In genomic region chr7:74766508-74766907, GRCh38 we compare ENCODE assay signal across 10 cellular contexts. TPM values are rescaled to one million over a fixed set of nuclear protein-coding genes. Genes with fewer than 3 reads are reported as not detected.
A peak's percentile ranks its signal among the peaks of the same experiment; 100 is the strongest.
DNase-seq lines count a peak whose midpoint lies in the region; ATAC-seq, FAIRE-seq and TF ChIP-seq lines count a peak whose summit lies in the region.
"Not testable (repeated sequence)": the region's sequence is repeated elsewhere in the genome, so short reads cannot be mapped to it uniquely, and the experiment has no call there.
"Had no signal": no experiment of that assay in that cellular context is flagged by ENCODE, and none has a peak within 500 bp of the region (broad histone marks: within the 10 kb centered on the region; RNA-seq: fewer than 3 reads in every experiment).

No MANE protein-coding gene starts in this region.

- SMC1A ChIA-PET in GM12878 (lab: Charles Lee; ENCODE audit: uncharacterized antibody, unreplicated experiment): not testable (repeated sequence)

- not testable (repeated sequence) for TF ChIP-seq POLR2A in IMR-90 (IDR thresholded peaks at IDR 0.05; ENCODE audit: low read depth, low read length); GM12878 (IDR thresholded peaks at IDR 0.05; ENCODE audit: low read depth, low read length)

- CTCF ChIA-PET in IMR-90 (lab: Yijun Ruan, JAX); GM12878 (lab: Yijun Ruan, JAX): not testable (repeated sequence)

- intact Hi-C loops in IMR-90 (cut with micrococcal nuclease); GM12878 (cut with micrococcal nuclease; ENCODE audit: unreplicated experiment); left lung (cut with DNase I); sciatic nerve (cut with DNase I): not testable (repeated sequence)

- in situ Hi-C loops in IMR-90 (cut with MboI; ENCODE audit: low sequenced_read_pairs); GM12878 (cut with MboI): not testable (repeated sequence)

- H3K23ac ChIP-seq in IMR-90 (ENCODE audit: low read depth, low read length): not testable (repeated sequence)

- H2AK5ac ChIP-seq in IMR-90 (ENCODE audit: low read depth, low read length): not testable (repeated sequence)

- H4K5ac ChIP-seq in IMR-90 (ENCODE audit: low read depth, low read length): not testable (repeated sequence)

- H3K27me3 ChIP-seq in IMR-90 (ENCODE audit: control insufficient read depth, insufficient read depth, low read length); GM12878 (replicated peaks in 1 of 2; ENCODE audit: control insufficient read depth in 2 of 2, insufficient read depth in 2 of 2, low read length in 1 of 2); left lung: not testable (repeated sequence)

- H3K4ac ChIP-seq in IMR-90 (ENCODE audit: low read depth, low read length): not testable (repeated sequence)

- H2BK5ac ChIP-seq in IMR-90 (ENCODE audit: low read depth, low read length, poor library complexity, severe bottlenecking): not testable (repeated sequence)

- not testable (repeated sequence) for H2BK20ac ChIP-seq in IMR-90 (ENCODE audit: low read depth, low read length)

- POLR2A ChIA-PET in IMR-90 (lab: Charles Lee; ENCODE audit: unreplicated experiment); GM12878 (lab: Charles Lee): not testable (repeated sequence)

- not testable (repeated sequence) for H2BK15ac ChIP-seq in IMR-90 (ENCODE audit: low read depth, low read length)

- H3K18ac ChIP-seq in IMR-90 (ENCODE audit: low read depth, low read length): not testable (repeated sequence)

- no CpG with 5 or more reads among the region's 7 CpGs for WGBS in IMR-90 (ENCODE audit: extremely low coverage in 2 of 2, insufficient read length in 1 of 2), 2 experiments
- no CpG with 5 or more reads among the region's 7 CpGs for WGBS in GM12878 (ENCODE audit: insufficient coverage, insufficient replicate concordance, low lambda C conversion rate, missing lambda C conversion rate)

- not testable (repeated sequence) for H3K9me1 ChIP-seq in IMR-90 (ENCODE audit: insufficient read depth, low read length)

- not testable (repeated sequence) for H4K91ac ChIP-seq in IMR-90 (ENCODE audit: insufficient read depth, low read depth, low read length)

- not testable (repeated sequence) for H2AFZ ChIP-seq in IMR-90 (replicated peaks; ENCODE audit: low read length, poor library complexity); GM12878 (ENCODE audit: control insufficient read depth, low read depth, low read length)

- not testable (repeated sequence) for H4K8ac ChIP-seq in IMR-90 (ENCODE audit: low read depth in 2 of 2, low read length in 2 of 2)

- H3K14ac ChIP-seq in IMR-90 (replicated peaks; ENCODE audit: low read depth, low read length): not testable (repeated sequence)

- not testable (repeated sequence) for H2AK9ac ChIP-seq in IMR-90 (replicated peaks; ENCODE audit: low read depth, low read length, poor library complexity)

- not testable (repeated sequence) for H3K9ac ChIP-seq in IMR-90 (ENCODE audit: low read depth, low read length); GM12878 (ENCODE audit: control insufficient read depth, insufficient read depth, low read length)

- H3K79me1 ChIP-seq in IMR-90 (ENCODE audit: low read depth in 1 of 2, low read length in 2 of 2): not testable (repeated sequence)

- not testable (repeated sequence) for H3K36me3 ChIP-seq in IMR-90 (ENCODE audit: control insufficient read depth, insufficient read depth, low read length); GM12878 (ENCODE audit: control insufficient read depth in 2 of 2, insufficient read depth in 2 of 2, low read length in 1 of 2); left lung

- BruUV-seq in IMR-90 (replicated peaks; lab: Mats Ljungman, UMichigan); GM12878 (replicated peaks; lab: Mats Ljungman, UMichigan): not testable (repeated sequence)

- H3K79me2 ChIP-seq in GM12878 (ENCODE audit: control insufficient read depth, insufficient read depth, low read length): not testable (repeated sequence)

- not testable (repeated sequence) for H3K27ac ChIP-seq in IMR-90 (ENCODE audit: insufficient read depth, low read length); GM12878 (ENCODE audit: control insufficient read depth, insufficient read depth); left lung

- TF ChIP-seq CTCF in IMR-90 (conservative IDR thresholded peaks at IDR 0.05; ENCODE audit: low read depth, low read length); GM12878 (IDR thresholded peaks at IDR 0.05 in 2 of 3, conservative IDR thresholded peaks at IDR 0.05 in 1 of 3; ENCODE audit: control insufficient read depth in 2 of 3, extremely low read depth in 1 of 3, insufficient read depth in 1 of 3, low read depth in 3 of 3, low read length in 3 of 3); left lung (IDR thresholded peaks at IDR 0.05): not testable (repeated sequence)

- H3K4me3 ChIP-seq in IMR-90 (ENCODE audit: insufficient read depth, low read depth, low read length); GM12878; left lung: not testable (repeated sequence)

- not testable (repeated sequence) for H3K56ac ChIP-seq in IMR-90 (ENCODE audit: extremely low read depth, insufficient read depth, low read length)

- DNase-seq in IMR-90; GM12878 (ENCODE audit: low read depth, low spot score); left lung; sciatic nerve (ENCODE audit: low spot score): not testable (repeated sequence)

- not testable (repeated sequence) for H3K4me1 ChIP-seq in IMR-90 (ENCODE audit: control insufficient read depth, insufficient read depth, low read length); GM12878 (ENCODE audit: control insufficient read depth, insufficient read depth, low read length); left lung

- not testable (repeated sequence) for H3K9me3 ChIP-seq in IMR-90 (ENCODE audit: control insufficient read depth, insufficient read depth, low read length); GM12878 (replicated peaks; ENCODE audit: control insufficient read depth, insufficient read depth, low read length); left lung

- TF ChIP-seq RAD21 in IMR-90 (IDR thresholded peaks at IDR 0.05; ENCODE audit: low read length); GM12878 (IDR thresholded peaks at IDR 0.05; ENCODE audit: insufficient read depth, low read depth, low read length): not testable (repeated sequence)

- dilution Hi-C loops in IMR-90 (cut with HindIII; ENCODE audit: low sequenced_read_pairs, unreplicated experiment): not testable (repeated sequence)

- RAD21 ChIA-PET in GM12878 (lab: Charles Lee; ENCODE audit: unreplicated experiment): not testable (repeated sequence)

- H2BK120ac ChIP-seq in IMR-90 (ENCODE audit: low read depth, low read length): not testable (repeated sequence)

- not testable (repeated sequence) for H4K20me1 ChIP-seq in IMR-90 (ENCODE audit: insufficient read depth, low read length); GM12878 (ENCODE audit: control insufficient read depth, insufficient read depth)

- ATAC-seq in GM18498 (IDR thresholded peaks at IDR 0.05; ENCODE audit: unreplicated experiment) (peak; percentile 35), GM21423 (IDR thresholded peaks at IDR 0.05; ENCODE audit: unreplicated experiment) (peak; percentile 27), HG02610 (IDR thresholded peaks at IDR 0.05; ENCODE audit: unreplicated experiment) (peak; percentile 37), IMR-90 (ENCODE audit: low read depth) (peak; percentile 21; the same call in 1 of the 2 replicates), GM12878 (peak; percentile 44), left lung (peak; percentile 52), sciatic nerve (peak; percentile 46)

- not testable (repeated sequence) for H3K4me2 ChIP-seq in IMR-90 (ENCODE audit: low read depth, low read length); GM12878 (ENCODE audit: control insufficient read depth, insufficient read depth)

- FAIRE-seq in GM12878 (lab: Jason Lieb, UNC): not testable (repeated sequence)

- not testable (repeated sequence) for TF ChIP-seq EP300 in GM12878 (IDR thresholded peaks at IDR 0.05; ENCODE audit: borderline replicate concordance in 1 of 2, control insufficient read depth in 1 of 2, low read depth in 2 of 2, low read length in 2 of 2)

RNA-seq across cellular contexts. Expression of gene NCF1, which starts 7.3 kb away (rescaled TPM):
- total RNA-seq in IMR-90 (2012; rRNA removed): not detected in 2 replicates
- polyA plus RNA-seq in IMR-90 (2012; rRNA removed): not detected in 2 replicates
- 0.01 TPM in 1 of 2 replicates, not detected in the other for polyA plus RNA-seq in IMR-90 (2012; cell fraction: cytosol; rRNA removed)
- 0.18 and 0.25 TPM in 2 replicates for polyA plus RNA-seq in IMR-90 (2012; cell fraction: nucleus; rRNA removed; ENCODE audit: low replicate concordance)
- 193 and 216 TPM in 2 replicates for total RNA-seq in GM12878 (2013; cell fraction: nucleolus; rRNA removed)
- total RNA-seq in GM12878 (2014; rRNA removed): 103 and 123 TPM in 2 replicates
- 68.3 and 76.7 TPM in 2 replicates for total RNA-seq in GM12878 (2014; rRNA removed; fragmentation: Illumina TruSeq; extraction: Trizol)
- 144 and 146 TPM in 2 replicates for total RNA-seq in GM12878 (2021)
- polyA plus RNA-seq in GM12878 (2011; ENCODE audit: low read depth): 72.0 TPM
- polyA plus RNA-seq in GM12878 (2011; rRNA removed): 58.5 and 162 TPM in 2 replicates
- polyA plus RNA-seq in GM12878 (2011; cell fraction: cytosol; rRNA removed): 191 and 260 TPM in 2 replicates
- polyA plus RNA-seq in GM12878 (2011; cell fraction: nucleus; rRNA removed): 625 and 688 TPM in 2 replicates
- polyA plus RNA-seq in GM12878 (2012): 170 and 195 TPM in 2 replicates
- 40.0 and 123 TPM in 2 replicates for polyA plus RNA-seq in GM12878 (2014; fragmentation: Illumina TruSeq; extraction: Trizol)
- 1 to 10 TPM; 2.8 to 3.1 TPM for polyA plus RNA-seq in GM12878 (2014; fragmentation: Nextera tagmentation; extraction: Ambion mirVana)
- 146 and 172 TPM in 2 replicates for polyA plus RNA-seq in GM12878 (2014; rRNA removed)
- polyA plus RNA-seq in GM12878 (2016; fragmentation: Nextera tagmentation; extraction: Ambion mirVana): 100 to 1,000 TPM; 216 to 230 TPM
- 129 and 158 TPM in 2 replicates for polyA minus RNA-seq in GM12878 (2011; rRNA and poly(A)+ RNA removed)
- 54.9 and 62.6 TPM in 2 replicates for polyA minus RNA-seq in GM12878 (2011; cell fraction: cytosol; rRNA and poly(A)+ RNA removed)
- polyA minus RNA-seq in GM12878 (2011; cell fraction: nucleus; rRNA and poly(A)+ RNA removed): 81.1 and 107 TPM in 2 replicates
- total RNA-seq in left lung: 10 to 100 TPM in 1 of 2 donors, 1 to 10 TPM in 1; 8.7 to 85.8 TPM
- 15.3 TPM for total RNA-seq in sciatic nerve
- total RNA-seq: A673, Calu3, HT1080 had no signal
